In the genomic region with DNA sequence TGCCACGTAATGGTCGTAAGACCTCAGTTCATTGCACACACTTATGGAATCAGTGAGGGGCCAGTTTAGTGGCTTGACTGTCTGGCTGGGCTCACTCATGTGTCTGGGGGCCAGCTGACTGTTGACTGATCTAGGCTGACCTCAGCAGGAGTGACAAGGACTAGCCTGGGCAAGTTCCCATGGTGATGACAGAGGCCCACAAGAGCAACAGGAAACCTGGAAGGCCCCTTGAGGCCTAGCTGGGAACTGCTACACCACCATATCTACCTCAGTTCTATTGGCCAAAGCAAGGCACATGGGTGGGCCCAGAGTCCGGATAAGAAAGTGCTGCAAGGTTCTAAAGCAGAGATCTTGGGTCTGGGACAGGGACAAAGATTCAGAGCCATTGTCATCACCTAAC, we compare ENCODE assay signal across 8 cellular contexts. TPM values are rescaled to one million over a fixed set of nuclear protein-coding genes. Genes with fewer than 3 reads are reported as not detected.
DNase-seq lines count a peak whose midpoint lies in the region; ATAC-seq and TF ChIP-seq lines count a peak whose summit lies in the region.

No MANE protein-coding gene starts in this region.

- no peak overlapping the region for H3K4me3 Mint-ChIP-seq in progenitor cell of endocrine pancreas (ENCODE audit: low read depth)

- no peak for TF ChIP-seq POLR2A in stomach (IDR thresholded peaks at IDR 0.05)

- no peak for ATAC-seq in HG02840 (IDR thresholded peaks at IDR 0.05; ENCODE audit: low FRiP score, unreplicated experiment)

- peaks cover 0 to 6% (median 2%) of the 10 kb centered on the region in 4 donors for H3K9me3 ChIP-seq in stomach

- H3K27ac Mint-ChIP-seq in progenitor cell of endocrine pancreas: no peak overlapping the region

- H3K27ac ChIP-seq in stomach: no peak overlapping the region

- H3K4me1 ChIP-seq in stomach: peaks cover 5 to 15% (median 15%) of the 10 kb centered on the region in 4 donors

- H3K27me3 ChIP-seq in stomach: peaks cover 0 to 14% (median 0%) of the 10 kb centered on the region in 3 donors

- DNase-seq in SKM-1 treated with dmso at 0.1 percent for 144 hours (lab: John Stamatoyannopoulos, UW; ENCODE audit: unreplicated experiment): peak; percentile 11
- DNase-seq in SKM-1 (lab: John Stamatoyannopoulos, UW; ENCODE audit: unreplicated experiment): no peak
- DNase-seq in HCEC 1CT: peak; percentile 45
- DNase-seq in NCI-H510A treated with DMSO at 0.1 percent for 48 hours (lab: John Stamatoyannopoulos, UW): peak; percentile 82
- DNase-seq in cardiac fibroblast (ENCODE audit: low read depth in 2 of 2): peak; percentile 45 to 68
- no peak for DNase-seq in progenitor cell of endocrine pancreas (ENCODE audit: low spot score, unreplicated experiment)
- DNase-seq in stomach: no peak

- peaks cover 3% of the 10 kb centered on the region for H3K27me3 Mint-ChIP-seq in progenitor cell of endocrine pancreas

- WGBS in stomach, 5 donors: 92 to 98% (median 95%) methylated on average over 3 of the region's 3 CpGs

- intact Hi-C loops in stomach (cut with DNase I; ENCODE audit: low total_unique reads): no loop called here

- H3K4me3 ChIP-seq in cardiac fibroblast (replicated peaks in 1 of 2; ENCODE audit: low read depth in 2 of 2, low read length in 2 of 2): no peak overlapping the region
- H3K4me3 ChIP-seq in stomach: no peak overlapping the region

- TF ChIP-seq CTCF in cardiac fibroblast (IDR thresholded peaks at IDR 0.05; ENCODE audit: low read depth, low read length) (peak; percentile 48), progenitor cell of endocrine pancreas (IDR thresholded peaks at IDR 0.05; ENCODE audit: unreplicated experiment) (peak; percentile 45), stomach (IDR thresholded peaks at IDR 0.05) (no peak)

- H3K4me1 Mint-ChIP-seq in progenitor cell of endocrine pancreas (ENCODE audit: low read depth): peaks cover 28% of the 10 kb centered on the region

- H3K36me3 ChIP-seq in stomach: no peaks in the 10 kb centered on the region

- no peaks in the 10 kb centered on the region for H3K36me3 Mint-ChIP-seq in progenitor cell of endocrine pancreas (ENCODE audit: insufficient read depth)

- peaks cover under 1% of the 10 kb centered on the region for H3K9me3 Mint-ChIP-seq in progenitor cell of endocrine pancreas (ENCODE audit: low read depth)

- no peak for TF ChIP-seq EP300 in stomach (IDR thresholded peaks at IDR 0.05)

RNA-seq across cellular contexts. Expression of a gene that starts 21.3 kb away (rescaled TPM):
- total RNA-seq in progenitor cell of endocrine pancreas: 19.0 and 20.8 TPM in 2 replicates
- 100 to 1,000 TPM in 2 of 5 donors, 10 to 100 TPM in 3; 19.2 to 294 (median 78.6) TPM for total RNA-seq in stomach
- 100 to 1,000 TPM in 1 of 3 donors, 10 to 100 TPM in 2; 18.2 to 251 (median 73.1) TPM for polyA plus RNA-seq in stomach

Comparison
In these comparisons a context has a peak if more than half of its experiments do, and no peak if none do; other contexts are left out.
1. DNase-seq: peak in SKM-1 treated with dmso at 0.1 percent for 144 hours (single experiment), HCEC 1CT (single experiment), NCI-H510A treated with DMSO at 0.1 percent for 48 hours (single experiment) and cardiac fibroblast (2 of 2); none in SKM-1 (single experiment), progenitor cell of endocrine pancreas (single experiment) and stomach (single experiment).
2. CTCF ChIP-seq: peak in cardiac fibroblast (single experiment) and progenitor cell of endocrine pancreas (single experiment); none in stomach (0 of 7).